ENCODE assay signal across 1 cellular context in the genomic region with DNA sequence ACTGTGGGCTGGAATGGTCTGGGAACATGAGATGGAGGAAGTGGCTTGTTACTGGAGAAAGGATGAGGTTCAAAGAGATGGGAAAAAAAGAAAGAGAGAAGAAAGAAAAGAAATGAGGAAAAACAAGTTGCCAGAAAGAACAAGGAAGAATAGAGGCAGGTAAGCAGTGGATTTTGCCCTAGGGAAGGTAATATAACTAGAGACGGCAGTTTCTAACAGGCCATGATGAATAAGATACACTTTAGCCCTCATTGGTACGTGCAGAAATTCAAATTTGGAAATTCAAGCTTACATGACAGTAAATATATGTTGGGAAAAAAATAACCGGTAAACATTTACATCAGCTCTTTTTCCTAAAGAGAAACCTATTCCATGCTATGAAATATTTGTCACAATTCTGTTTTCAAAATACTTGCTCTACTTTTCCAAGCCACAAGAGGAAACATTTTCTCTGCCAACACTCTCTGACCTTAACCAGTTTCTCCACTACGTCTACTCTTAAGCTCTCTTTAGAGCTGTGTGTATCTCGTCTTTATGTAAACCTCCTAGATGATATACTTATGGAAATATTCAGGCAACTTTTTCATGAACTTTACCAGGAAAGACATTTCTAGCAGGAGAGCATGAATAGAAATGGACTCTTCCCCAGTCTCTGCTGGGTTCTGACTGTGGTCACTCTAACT.
TF ChIP-seq lines count a peak whose summit lies in the region.

No MANE protein-coding gene starts in this region.

TF ChIP-seq in IMR-90, 13 proteins besides CTCF, POLR2A, EP300 and RAD21:
- TF ChIP-seq, protein P1, sequence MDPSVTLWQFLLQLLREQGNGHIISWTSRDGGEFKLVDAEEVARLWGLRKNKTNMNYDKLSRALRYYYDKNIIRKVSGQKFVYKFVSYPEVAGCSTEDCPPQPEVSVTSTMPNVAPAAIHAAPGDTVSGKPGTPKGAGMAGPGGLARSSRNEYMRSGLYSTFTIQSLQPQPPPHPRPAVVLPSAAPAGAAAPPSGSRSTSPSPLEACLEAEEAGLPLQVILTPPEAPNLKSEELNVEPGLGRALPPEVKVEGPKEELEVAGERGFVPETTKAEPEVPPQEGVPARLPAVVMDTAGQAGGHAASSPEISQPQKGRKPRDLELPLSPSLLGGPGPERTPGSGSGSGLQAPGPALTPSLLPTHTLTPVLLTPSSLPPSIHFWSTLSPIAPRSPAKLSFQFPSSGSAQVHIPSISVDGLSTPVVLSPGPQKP (IDR thresholded peaks at IDR 0.05; ENCODE audit: borderline replicate concordance, low read depth, low read length): no peak
- no peak for TF ChIP-seq RCOR1 (IDR thresholded peaks at IDR 0.05; ENCODE audit: insufficient replicate concordance, low read length)
